ENCODE assay signal across 8 cellular contexts in genomic region chr11:30917859-30918478, GRCh38.
DNase-seq lines count a peak whose midpoint lies in the region; ATAC-seq and TF ChIP-seq lines count a peak whose summit lies in the region.

No MANE protein-coding gene starts in this region.

- no peaks in the 10 kb centered on the region for H3K9me3 ChIP-seq in right atrium auricular region

- DNase-seq in GM12864 (ENCODE audit: low read depth) = peak; percentile 8
- peak; percentile 17 for DNase-seq in HFFc6
- peak; percentile 38 for DNase-seq in NCI-H146 treated with DMSO at 0.1 percent for 48 hours (lab: John Stamatoyannopoulos, UW; ENCODE audit: unreplicated experiment)
- no peak for DNase-seq in right atrium auricular region (ENCODE audit: low spot score)
- DNase-seq in stimulated activated naive B cell treated with anti-CD40 and anti-IgM and Interleukin-4, amounts not matched to agents 10 μg/mL and 1 μg/mL and 100 μg/mL, for 72 hours = no peak
- no peak for DNase-seq in OCI-M2 (lab: John Stamatoyannopoulos, UW; ENCODE audit: unreplicated experiment)

- peak; percentile 59 to 70 for ATAC-seq in stimulated activated naive B cell treated with anti-CD40 and anti-IgM and Interleukin-4, amounts not matched to agents 10 μg/mL and 1 μg/mL and 100 μg/mL, for 72 hours (replicated peaks)

- no peaks in the 10 kb centered on the region for H3K4me1 Mint-ChIP-seq in HFFc6 (ENCODE audit: low read depth)
- peaks cover 4 to 9% of the 10 kb centered on the region in 2 donors for H3K4me1 Mint-ChIP-seq in stimulated activated naive B cell treated with anti-CD40 and anti-IgM and Interleukin-4, amounts not matched to agents 10 μg/mL and 1 μg/mL and 100 μg/mL, for 72 hours

- no peaks in the 10 kb centered on the region for H3K36me3 Mint-ChIP-seq in HFFc6 (ENCODE audit: low read depth)
- no peaks in the 10 kb centered on the region for H3K36me3 Mint-ChIP-seq in stimulated activated naive B cell treated with anti-CD40 and anti-IgM and Interleukin-4, amounts not matched to agents 10 μg/mL and 1 μg/mL and 100 μg/mL, for 72 hours

- TF ChIP-seq CTCF in 22Rv1 (IDR thresholded peaks at IDR 0.05) = peak; percentile 79
- peak; percentile 41 for TF ChIP-seq CTCF in GM12864 (IDR thresholded peaks at IDR 0.05; ENCODE audit: low read depth, low read length, missing control alignments)
- peak; percentile 85 for TF ChIP-seq CTCF in HFFc6 (IDR thresholded peaks at IDR 0.05)
- TF ChIP-seq CTCF in VCaP (conservative IDR thresholded peaks at IDR 0.05) = peak; percentile 79
- peak; percentile 28 to 85 for TF ChIP-seq CTCF in right atrium auricular region (IDR thresholded peaks at IDR 0.05)

- H3K27ac ChIP-seq in 22Rv1 = no peak overlapping the region
- no peak overlapping the region for H3K27ac ChIP-seq in VCaP
- H3K27ac ChIP-seq in right atrium auricular region = no peak overlapping the region

- H3K4me1 ChIP-seq in right atrium auricular region = peaks cover 0 to 6% of the 10 kb centered on the region in 2 donors

- H3K4me3 ChIP-seq in GM12864 (ENCODE audit: low read depth, low read length) (no peak overlapping the region), right atrium auricular region (no peak overlapping the region)

- no peaks in the 10 kb centered on the region for H3K36me3 ChIP-seq in right atrium auricular region

- no peaks in the 10 kb centered on the region; the same call in 1 of the 2 replicates for H3K27me3 Mint-ChIP-seq in HFFc6 (ENCODE audit: insufficient read depth)
- H3K27me3 Mint-ChIP-seq in stimulated activated naive B cell treated with anti-CD40 and anti-IgM and Interleukin-4, amounts not matched to agents 10 μg/mL and 1 μg/mL and 100 μg/mL, for 72 hours = peaks cover 19 to 21% of the 10 kb centered on the region in 2 donors

- H3K9me3 Mint-ChIP-seq in HFFc6 = no peaks in the 10 kb centered on the region
- H3K9me3 Mint-ChIP-seq in stimulated activated naive B cell treated with anti-CD40 and anti-IgM and Interleukin-4, amounts not matched to agents 10 μg/mL and 1 μg/mL and 100 μg/mL, for 72 hours = no peaks in the 10 kb centered on the region

- no peak overlapping the region for H3K27ac Mint-ChIP-seq in HFFc6
- H3K27ac Mint-ChIP-seq in stimulated activated naive B cell treated with anti-CD40 and anti-IgM and Interleukin-4, amounts not matched to agents 10 μg/mL and 1 μg/mL and 100 μg/mL, for 72 hours = no peak overlapping the region

- no peak overlapping the region for H3K4me3 Mint-ChIP-seq in HFFc6
- no peak overlapping the region for H3K4me3 Mint-ChIP-seq in stimulated activated naive B cell treated with anti-CD40 and anti-IgM and Interleukin-4, amounts not matched to agents 10 μg/mL and 1 μg/mL and 100 μg/mL, for 72 hours

- no peaks in the 10 kb centered on the region for H3K27me3 ChIP-seq in right atrium auricular region

Comparison
In these comparisons a context has a peak if more than half of its experiments do, and no peak if none do; other contexts are left out.
1. DNase-seq: peak in GM12864 (single experiment), HFFc6 (single experiment) and NCI-H146 treated with DMSO at 0.1 percent for 48 hours (single experiment); none in right atrium auricular region (single experiment), stimulated activated naive B cell treated with anti-CD40 and anti-IgM and Interleukin-4, amounts not matched to agents 10 μg/mL and 1 μg/mL and 100 μg/mL, for 72 hours (single experiment) and OCI-M2 (single experiment).
2. Peak in every context shown above with its lines, with median percentiles within 50 percentile points of each other: CTCF ChIP-seq.